ENCODE assay signal across 8 cellular contexts in genomic region chr4:101419324-101420135, GRCh38.
DNase-seq lines count a peak whose midpoint lies in the region; ATAC-seq, FAIRE-seq and TF ChIP-seq lines count a peak whose summit lies in the region.

No MANE protein-coding gene starts in this region.

- no peak for TF ChIP-seq RAD21 in IMR-90 (IDR thresholded peaks at IDR 0.05; ENCODE audit: low read length)

- H3K4me2 ChIP-seq in IMR-90 (ENCODE audit: low read depth, low read length): no peak overlapping the region

- H2BK20ac ChIP-seq in IMR-90 (ENCODE audit: low read depth, low read length): no peak overlapping the region

- TF ChIP-seq POLR2A in IMR-90 (IDR thresholded peaks at IDR 0.05; ENCODE audit: low read depth, low read length): no peak

- H2AFZ ChIP-seq in IMR-90 (replicated peaks; ENCODE audit: low read length, poor library complexity): no peak overlapping the region

- H3K27me3 ChIP-seq in IMR-90 (ENCODE audit: control insufficient read depth, insufficient read depth, low read length): no peaks in the 10 kb centered on the region
- H3K27me3 ChIP-seq in adipocyte (replicated peaks; ENCODE audit: control insufficient read depth, insufficient read depth, low read length): no peaks in the 10 kb centered on the region
- no peaks in the 10 kb centered on the region for H3K27me3 ChIP-seq in SJCRH30

- H2AK5ac ChIP-seq in IMR-90 (ENCODE audit: low read depth, low read length): no peak overlapping the region

- H2BK15ac ChIP-seq in IMR-90 (ENCODE audit: low read depth, low read length): no peak overlapping the region

- H3K4me1 ChIP-seq in IMR-90 (ENCODE audit: control insufficient read depth, insufficient read depth, low read length) (no peaks in the 10 kb centered on the region), adipocyte (ENCODE audit: control insufficient read depth, insufficient read depth, low read length) (no peaks in the 10 kb centered on the region), SJCRH30 (peaks cover 8% of the 10 kb centered on the region; the same call in 1 of the 2 replicates)

- H3K36me3 ChIP-seq in IMR-90 (ENCODE audit: control insufficient read depth, insufficient read depth, low read length): no peaks in the 10 kb centered on the region
- H3K36me3 ChIP-seq in adipocyte (ENCODE audit: control insufficient read depth, insufficient read depth, low read length, severe bottlenecking): no peaks in the 10 kb centered on the region
- H3K36me3 ChIP-seq in SJCRH30: no peaks in the 10 kb centered on the region

- H3K9ac ChIP-seq in IMR-90 (ENCODE audit: low read depth, low read length) (no peak overlapping the region), adipocyte (ENCODE audit: low read length) (no peak overlapping the region)

- no peaks in the 10 kb centered on the region for H3K79me1 ChIP-seq in IMR-90 (ENCODE audit: low read depth in 1 of 2, low read length in 2 of 2)

- POLR2A ChIA-PET in IMR-90 (lab: Charles Lee; ENCODE audit: unreplicated experiment): no interaction called here

- H3K27ac ChIP-seq in IMR-90 (ENCODE audit: insufficient read depth, low read length) (no peak overlapping the region), SJCRH30 (no peak overlapping the region)

- peak; percentile 25 for DNase-seq in NCI-H1092 treated with DMSO at 0.1 percent for 48 hours (lab: John Stamatoyannopoulos, UW)
- no peak for DNase-seq in NCI-H1092 (lab: John Stamatoyannopoulos, UW)
- peak; percentile 41 for DNase-seq in IMR-90
- peak; percentile 19 for DNase-seq in adipocyte (ENCODE audit: low read depth)
- DNase-seq in SJCRH30: no peak
- no peak for DNase-seq in HTR-8/SVneo (ENCODE audit: insufficient read length, low spot score)

- H3K56ac ChIP-seq in IMR-90 (ENCODE audit: extremely low read depth, insufficient read depth, low read length): no peak overlapping the region

- no peak overlapping the region for H3K14ac ChIP-seq in IMR-90 (replicated peaks; ENCODE audit: low read depth, low read length)

- H2BK120ac ChIP-seq in IMR-90 (ENCODE audit: low read depth, low read length): no peak overlapping the region

- WGBS in IMR-90 (ENCODE audit: extremely low coverage in 2 of 2, insufficient read length in 1 of 2), 2 experiments: no CpG with 5 or more reads among the region's 5 CpGs

- no peak overlapping the region for H3K4ac ChIP-seq in IMR-90 (ENCODE audit: low read depth, low read length)

- intact Hi-C loops in IMR-90 (cut with micrococcal nuclease): no loop called here

- H4K8ac ChIP-seq in IMR-90 (ENCODE audit: low read depth in 2 of 2, low read length in 2 of 2): no peak overlapping the region

- BruUV-seq in IMR-90 (replicated peaks; lab: Mats Ljungman, UMichigan): no TSS peak

- H2AK9ac ChIP-seq in IMR-90 (replicated peaks; ENCODE audit: low read depth, low read length, poor library complexity): no peak overlapping the region

- in situ Hi-C loops in IMR-90 (cut with MboI; ENCODE audit: low sequenced_read_pairs): no loop called here

- no peak overlapping the region for H3K4me3 ChIP-seq in IMR-90 (ENCODE audit: insufficient read depth, low read depth, low read length)
- no peak overlapping the region for H3K4me3 ChIP-seq in adipocyte (ENCODE audit: low read length)
- no peak overlapping the region for H3K4me3 ChIP-seq in SJCRH30

- no peak overlapping the region for H4K5ac ChIP-seq in IMR-90 (ENCODE audit: low read depth, low read length)

- FAIRE-seq in HTR-8/SVneo (lab: Jason Lieb, UNC): no peak

- ATAC-seq in GM21528 (IDR thresholded peaks at IDR 0.05; ENCODE audit: low FRiP score, unreplicated experiment) (peak; percentile 87), IMR-90 (ENCODE audit: low read depth) (no peak), SK-N-SH treated with all-trans-retinoic acid at 6 μM for 48 hours (no peak)

- no peaks in the 10 kb centered on the region for H3K9me1 ChIP-seq in IMR-90 (ENCODE audit: insufficient read depth, low read length)

- dilution Hi-C loops in IMR-90 (cut with HindIII; ENCODE audit: low sequenced_read_pairs, unreplicated experiment): no loop called here

- no peak overlapping the region for H3K23ac ChIP-seq in IMR-90 (ENCODE audit: low read depth, low read length)

- H3K9me3 ChIP-seq in IMR-90 (ENCODE audit: control insufficient read depth, insufficient read depth, low read length) (no peaks in the 10 kb centered on the region), adipocyte (ENCODE audit: control insufficient read depth, low read length) (no peaks in the 10 kb centered on the region), SJCRH30 (replicated peaks) (no peaks in the 10 kb centered on the region)

- H4K20me1 ChIP-seq in IMR-90 (ENCODE audit: insufficient read depth, low read length): no peaks in the 10 kb centered on the region

- CTCF ChIA-PET in IMR-90 (lab: Yijun Ruan, JAX): interaction anchor here (1.4 kb wide), 1 partner anchor 17 kb away, joined by 3 read pairs; no protein-coding TSS in a partner anchor

- H2BK5ac ChIP-seq in IMR-90 (ENCODE audit: low read depth, low read length, poor library complexity, severe bottlenecking): no peak overlapping the region

- TF ChIP-seq CTCF in IMR-90 (conservative IDR thresholded peaks at IDR 0.05; ENCODE audit: low read depth, low read length): no peak

- H4K91ac ChIP-seq in IMR-90 (ENCODE audit: insufficient read depth, low read depth, low read length): no peak overlapping the region

- no peak overlapping the region for H3K18ac ChIP-seq in IMR-90 (ENCODE audit: low read depth, low read length)

TF ChIP-seq in IMR-90, 13 proteins besides CTCF, POLR2A, EP300 and RAD21 (continues in another document):
- no peak for TF ChIP-seq NFE2L2 (IDR thresholded peaks at IDR 0.05; ENCODE audit: low read depth, low read length)
- no peak for TF ChIP-seq FOS (IDR thresholded peaks at IDR 0.05; ENCODE audit: low read depth, low read length)
- no peak for TF ChIP-seq RFX5 (IDR thresholded peaks at IDR 0.05; ENCODE audit: low read depth, low read length)
- TF ChIP-seq USF2 (IDR thresholded peaks at IDR 0.05; ENCODE audit: low read depth, low read length): no peak
- no peak for TF ChIP-seq ELK1 (IDR thresholded peaks at IDR 0.05; ENCODE audit: borderline replicate concordance, low read depth, low read length)
- no peak for TF ChIP-seq CHD1 (IDR thresholded peaks at IDR 0.05; ENCODE audit: low read depth, low read length)
- no peak for TF ChIP-seq MAFK (IDR thresholded peaks at IDR 0.05; ENCODE audit: low read depth, low read length)
- TF ChIP-seq MAZ (IDR thresholded peaks at IDR 0.05; ENCODE audit: borderline replicate concordance, low read depth, low read length): no peak
- no peak for TF ChIP-seq BHLHE40 (IDR thresholded peaks at IDR 0.05; ENCODE audit: low read depth, low read length)
- no peak for TF ChIP-seq RCOR1 (IDR thresholded peaks at IDR 0.05; ENCODE audit: insufficient replicate concordance, low read length)
- TF ChIP-seq SMC3 (IDR thresholded peaks at IDR 0.05; ENCODE audit: low read depth, low read length): no peak

TF ChIP-seq in SK-N-SH treated with all-trans-retinoic acid at 6 μM for 48 hours, 23 proteins besides CTCF, POLR2A, EP300 and RAD21:
- no peak for TF ChIP-seq ZFP30 (CRISPR knock-in tag; IDR thresholded peaks at IDR 0.05)

Comparison
In these comparisons a context has a peak if more than half of its experiments do, and no peak if none do; other contexts are left out.
1. DNase-seq: peak in NCI-H1092 treated with DMSO at 0.1 percent for 48 hours (single experiment), IMR-90 (single experiment) and adipocyte (single experiment); none in NCI-H1092 (single experiment), SJCRH30 (0 of 2) and HTR-8/SVneo (single experiment).